In the genomic region with DNA sequence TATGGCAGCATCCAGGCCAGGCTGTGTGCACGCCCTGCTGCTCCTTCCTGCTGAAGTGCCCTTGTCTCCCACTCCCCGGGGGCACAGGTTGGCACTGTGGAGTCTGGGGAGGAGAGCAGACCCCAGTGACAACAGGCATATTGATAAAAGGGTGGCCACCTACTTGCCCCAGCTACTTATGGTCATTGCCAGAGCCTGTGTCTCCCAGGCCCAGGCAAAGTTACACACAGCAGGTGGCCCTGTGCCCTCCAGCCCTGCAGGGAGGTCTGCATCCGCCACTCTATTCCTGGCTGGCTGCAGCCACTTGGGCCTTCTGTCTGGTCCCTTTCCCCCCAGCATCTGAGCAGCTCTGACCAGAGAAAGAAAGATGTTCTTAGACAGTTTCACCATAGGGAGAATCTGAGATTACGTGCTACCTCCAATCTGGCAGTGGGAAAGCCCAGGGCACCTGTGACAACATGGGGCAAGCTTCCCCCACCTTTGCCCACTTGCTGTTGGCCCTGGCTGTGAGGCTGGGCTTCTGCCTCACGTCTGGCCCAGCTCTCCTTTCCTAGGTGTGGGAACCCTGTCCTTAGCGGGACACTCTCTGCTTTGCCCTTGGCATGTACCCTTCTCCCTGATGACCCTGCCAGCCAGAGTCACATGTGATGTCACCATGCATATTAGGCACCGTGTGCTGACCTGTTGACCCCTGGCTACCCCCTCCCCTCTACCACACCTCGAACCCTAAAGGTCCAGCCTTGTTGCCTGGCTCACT, we compare ENCODE assay signal across 1 cellular context.
TF ChIP-seq lines count a peak whose summit lies in the region.

No MANE protein-coding gene starts in this region.

TF ChIP-seq in WTC11, 78 proteins besides CTCF, POLR2A, EP300 and RAD21 (continued from another document):
- TF ChIP-seq ZBTB21 (CRISPR knock-in tag; IDR thresholded peaks at IDR 0.05; ENCODE audit: borderline replicate concordance), result no peak
- no peak for TF ChIP-seq TEAD1 (CRISPR knock-in tag; IDR thresholded peaks at IDR 0.05)
- TF ChIP-seq, protein P1, sequence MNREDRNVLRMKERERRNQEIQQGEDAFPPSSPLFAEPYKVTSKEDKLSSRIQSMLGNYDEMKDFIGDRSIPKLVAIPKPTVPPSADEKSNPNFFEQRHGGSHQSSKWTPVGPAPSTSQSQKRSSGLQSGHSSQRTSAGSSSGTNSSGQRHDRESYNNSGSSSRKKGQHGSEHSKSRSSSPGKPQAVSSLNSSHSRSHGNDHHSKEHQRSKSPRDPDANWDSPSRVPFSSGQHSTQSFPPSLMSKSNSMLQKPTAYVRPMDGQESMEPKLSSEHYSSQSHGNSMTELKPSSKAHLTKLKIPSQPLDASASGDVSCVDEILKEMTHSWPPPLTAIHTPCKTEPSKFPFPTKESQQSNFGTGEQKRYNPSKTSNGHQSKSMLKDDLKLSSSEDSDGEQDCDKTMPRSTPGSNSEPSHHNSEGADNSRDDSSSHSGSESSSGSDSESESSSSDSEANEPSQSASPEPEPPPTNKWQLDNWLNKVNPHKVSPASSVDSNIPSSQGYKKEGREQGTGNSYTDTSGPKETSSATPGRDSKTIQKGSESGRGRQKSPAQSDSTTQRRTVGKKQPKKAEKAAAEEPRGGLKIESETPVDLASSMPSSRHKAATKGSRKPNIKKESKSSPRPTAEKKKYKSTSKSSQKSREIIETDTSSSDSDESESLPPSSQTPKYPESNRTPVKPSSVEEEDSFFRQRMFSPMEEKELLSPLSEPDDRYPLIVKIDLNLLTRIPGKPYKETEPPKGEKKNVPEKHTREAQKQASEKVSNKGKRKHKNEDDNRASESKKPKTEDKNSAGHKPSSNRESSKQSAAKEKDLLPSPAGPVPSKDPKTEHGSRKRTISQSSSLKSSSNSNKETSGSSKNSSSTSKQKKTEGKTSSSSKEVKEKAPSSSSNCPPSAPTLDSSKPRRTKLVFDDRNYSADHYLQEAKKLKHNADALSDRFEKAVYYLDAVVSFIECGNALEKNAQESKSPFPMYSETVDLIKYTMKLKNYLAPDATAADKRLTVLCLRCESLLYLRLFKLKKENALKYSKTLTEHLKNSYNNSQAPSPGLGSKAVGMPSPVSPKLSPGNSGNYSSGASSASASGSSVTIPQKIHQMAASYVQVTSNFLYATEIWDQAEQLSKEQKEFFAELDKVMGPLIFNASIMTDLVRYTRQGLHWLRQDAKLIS (CRISPR knock-in tag; IDR thresholded peaks at IDR 0.05; ENCODE audit: borderline replicate concordance), result no peak
- TF ChIP-seq JUN (CRISPR knock-in tag; IDR thresholded peaks at IDR 0.05), result no peak
- TF ChIP-seq, protein P2, sequence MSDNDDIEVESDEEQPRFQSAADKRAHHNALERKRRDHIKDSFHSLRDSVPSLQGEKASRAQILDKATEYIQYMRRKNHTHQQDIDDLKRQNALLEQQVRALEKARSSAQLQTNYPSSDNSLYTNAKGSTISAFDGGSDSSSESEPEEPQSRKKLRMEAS (CRISPR knock-in tag; IDR thresholded peaks at IDR 0.05), result no peak
- no peak for TF ChIP-seq OVOL2 (CRISPR knock-in tag; IDR thresholded peaks at IDR 0.05; ENCODE audit: borderline replicate concordance)
- no peak for TF ChIP-seq TCF7 (CRISPR knock-in tag; IDR thresholded peaks at IDR 0.05; ENCODE audit: low read depth)
- TF ChIP-seq, protein P3, sequence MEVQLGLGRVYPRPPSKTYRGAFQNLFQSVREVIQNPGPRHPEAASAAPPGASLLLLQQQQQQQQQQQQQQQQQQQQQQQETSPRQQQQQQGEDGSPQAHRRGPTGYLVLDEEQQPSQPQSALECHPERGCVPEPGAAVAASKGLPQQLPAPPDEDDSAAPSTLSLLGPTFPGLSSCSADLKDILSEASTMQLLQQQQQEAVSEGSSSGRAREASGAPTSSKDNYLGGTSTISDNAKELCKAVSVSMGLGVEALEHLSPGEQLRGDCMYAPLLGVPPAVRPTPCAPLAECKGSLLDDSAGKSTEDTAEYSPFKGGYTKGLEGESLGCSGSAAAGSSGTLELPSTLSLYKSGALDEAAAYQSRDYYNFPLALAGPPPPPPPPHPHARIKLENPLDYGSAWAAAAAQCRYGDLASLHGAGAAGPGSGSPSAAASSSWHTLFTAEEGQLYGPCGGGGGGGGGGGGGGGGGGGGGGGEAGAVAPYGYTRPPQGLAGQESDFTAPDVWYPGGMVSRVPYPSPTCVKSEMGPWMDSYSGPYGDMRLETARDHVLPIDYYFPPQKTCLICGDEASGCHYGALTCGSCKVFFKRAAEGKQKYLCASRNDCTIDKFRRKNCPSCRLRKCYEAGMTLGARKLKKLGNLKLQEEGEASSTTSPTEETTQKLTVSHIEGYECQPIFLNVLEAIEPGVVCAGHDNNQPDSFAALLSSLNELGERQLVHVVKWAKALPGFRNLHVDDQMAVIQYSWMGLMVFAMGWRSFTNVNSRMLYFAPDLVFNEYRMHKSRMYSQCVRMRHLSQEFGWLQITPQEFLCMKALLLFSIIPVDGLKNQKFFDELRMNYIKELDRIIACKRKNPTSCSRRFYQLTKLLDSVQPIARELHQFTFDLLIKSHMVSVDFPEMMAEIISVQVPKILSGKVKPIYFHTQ (CRISPR knock-in tag; IDR thresholded peaks at IDR 0.05), result no peak
- TF ChIP-seq, protein P4, sequence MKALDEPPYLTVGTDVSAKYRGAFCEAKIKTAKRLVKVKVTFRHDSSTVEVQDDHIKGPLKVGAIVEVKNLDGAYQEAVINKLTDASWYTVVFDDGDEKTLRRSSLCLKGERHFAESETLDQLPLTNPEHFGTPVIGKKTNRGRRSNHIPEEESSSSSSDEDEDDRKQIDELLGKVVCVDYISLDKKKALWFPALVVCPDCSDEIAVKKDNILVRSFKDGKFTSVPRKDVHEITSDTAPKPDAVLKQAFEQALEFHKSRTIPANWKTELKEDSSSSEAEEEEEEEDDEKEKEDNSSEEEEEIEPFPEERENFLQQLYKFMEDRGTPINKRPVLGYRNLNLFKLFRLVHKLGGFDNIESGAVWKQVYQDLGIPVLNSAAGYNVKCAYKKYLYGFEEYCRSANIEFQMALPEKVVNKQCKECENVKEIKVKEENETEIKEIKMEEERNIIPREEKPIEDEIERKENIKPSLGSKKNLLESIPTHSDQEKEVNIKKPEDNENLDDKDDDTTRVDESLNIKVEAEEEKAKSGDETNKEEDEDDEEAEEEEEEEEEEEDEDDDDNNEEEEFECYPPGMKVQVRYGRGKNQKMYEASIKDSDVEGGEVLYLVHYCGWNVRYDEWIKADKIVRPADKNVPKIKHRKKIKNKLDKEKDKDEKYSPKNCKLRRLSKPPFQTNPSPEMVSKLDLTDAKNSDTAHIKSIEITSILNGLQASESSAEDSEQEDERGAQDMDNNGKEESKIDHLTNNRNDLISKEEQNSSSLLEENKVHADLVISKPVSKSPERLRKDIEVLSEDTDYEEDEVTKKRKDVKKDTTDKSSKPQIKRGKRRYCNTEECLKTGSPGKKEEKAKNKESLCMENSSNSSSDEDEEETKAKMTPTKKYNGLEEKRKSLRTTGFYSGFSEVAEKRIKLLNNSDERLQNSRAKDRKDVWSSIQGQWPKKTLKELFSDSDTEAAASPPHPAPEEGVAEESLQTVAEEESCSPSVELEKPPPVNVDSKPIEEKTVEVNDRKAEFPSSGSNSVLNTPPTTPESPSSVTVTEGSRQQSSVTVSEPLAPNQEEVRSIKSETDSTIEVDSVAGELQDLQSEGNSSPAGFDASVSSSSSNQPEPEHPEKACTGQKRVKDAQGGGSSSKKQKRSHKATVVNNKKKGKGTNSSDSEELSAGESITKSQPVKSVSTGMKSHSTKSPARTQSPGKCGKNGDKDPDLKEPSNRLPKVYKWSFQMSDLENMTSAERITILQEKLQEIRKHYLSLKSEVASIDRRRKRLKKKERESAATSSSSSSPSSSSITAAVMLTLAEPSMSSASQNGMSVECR (CRISPR knock-in tag; IDR thresholded peaks at IDR 0.05; ENCODE audit: borderline replicate concordance), result no peak
- TF ChIP-seq GTF2I (CRISPR knock-in tag; conservative IDR thresholded peaks at IDR 0.05), result no peak
